In the genomic region with DNA sequence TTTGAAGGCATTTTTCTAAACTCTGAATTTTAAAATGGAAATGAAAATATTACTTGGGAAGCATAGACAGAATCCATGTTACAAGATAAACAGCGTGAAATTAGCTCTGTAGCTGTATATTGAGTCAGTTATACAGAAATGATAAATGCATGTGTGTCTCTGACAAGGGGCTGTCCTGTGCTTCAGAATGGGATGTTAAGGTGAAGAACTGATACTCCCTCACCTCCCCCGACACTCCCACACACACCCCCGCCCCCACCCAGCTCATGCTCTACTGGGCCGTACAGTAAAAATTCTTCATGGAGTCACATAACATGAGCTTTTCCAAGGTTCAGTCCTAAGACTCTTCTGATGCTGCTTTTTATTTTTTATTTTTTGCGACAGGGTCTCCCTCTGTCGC, we compare ENCODE assay signal across 9 cellular contexts. TPM values are rescaled to one million over a fixed set of nuclear protein-coding genes. Genes with fewer than 3 reads are reported as not detected.
DNase-seq lines count a peak whose midpoint lies in the region; ATAC-seq and TF ChIP-seq lines count a peak whose summit lies in the region.
"Had no signal": no experiment of that assay in that cellular context is flagged by ENCODE, and none has a peak within 500 bp of the region (broad histone marks: within the 10 kb centered on the region; RNA-seq: fewer than 3 reads in every experiment).

No MANE protein-coding gene starts in this region.

- no peaks in the 10 kb centered on the region for H3K9me3 ChIP-seq in CD4-positive, CD25-positive, alpha-beta regulatory T cell (ENCODE audit: control insufficient read depth in 2 of 2, low read length in 2 of 2)
- H3K9me3 ChIP-seq in Karpas-422 (ENCODE audit: low read length) (no peaks in the 10 kb centered on the region), osteoblast (ENCODE audit: low read depth, low read length) (no peaks in the 10 kb centered on the region)

- H3K4me1 Mint-ChIP-seq in CD4-positive, CD25-positive, alpha-beta regulatory T cell = peaks cover 24 to 69% (median 45%) of the 10 kb centered on the region in 4 donors
- H3K4me1 Mint-ChIP-seq in central memory CD8-positive, alpha-beta T cell = peaks cover 35% of the 10 kb centered on the region

- no peaks in the 10 kb centered on the region for H3K36me3 ChIP-seq in CD4-positive, CD25-positive, alpha-beta regulatory T cell (ENCODE audit: control insufficient read depth, insufficient read depth, low read length)
- peaks cover 16% of the 10 kb centered on the region; the same call in 1 of the 2 replicates for H3K36me3 ChIP-seq in Karpas-422 (ENCODE audit: insufficient read depth, low read length)
- H3K36me3 ChIP-seq in osteoblast (ENCODE audit: insufficient read depth, low read length) = no peaks in the 10 kb centered on the region

- H3K9me3 Mint-ChIP-seq in CD4-positive, CD25-positive, alpha-beta regulatory T cell = no peaks in the 10 kb centered on the region
- H3K9me3 Mint-ChIP-seq in central memory CD8-positive, alpha-beta T cell = no peaks in the 10 kb centered on the region

- H2AFZ ChIP-seq in Karpas-422 (ENCODE audit: low read length) (peak overlapping the region; percentile 99; the same call in 1 of the 2 replicates), osteoblast (ENCODE audit: low read length) (peak overlapping the region; percentile 76)

- no peak for DNase-seq in CD4-positive, CD25-positive, alpha-beta regulatory T cell
- DNase-seq in Karpas-422 (no peak), osteoblast (ENCODE audit: insufficient read length, low spot score, missing footprints) (no peak), HEK293T (ENCODE audit: extremely low spot score) (no peak), NOMO-1 treated with dmso at 0.1 percent for 144 hours (lab: John Stamatoyannopoulos, UW; ENCODE audit: unreplicated experiment) (no peak), RWPE1 (ENCODE audit: low spot score) (no peak)
- no peak for DNase-seq in central memory CD8-positive, alpha-beta T cell (ENCODE audit: low spot score in 2 of 2)
- DNase-seq: NCI-H1105 had no signal

- TF ChIP-seq CTCF in osteoblast (IDR thresholded peaks at IDR 0.05; ENCODE audit: extremely low read depth, low read depth, low read length) (no peak), RWPE1 (conservative IDR thresholded peaks at IDR 0.05; ENCODE audit: low read depth) (no peak)

- H3K27me3 Mint-ChIP-seq in CD4-positive, CD25-positive, alpha-beta regulatory T cell = peaks cover 7% of the 10 kb centered on the region
- H3K27me3 Mint-ChIP-seq in central memory CD8-positive, alpha-beta T cell = no peaks in the 10 kb centered on the region

- peak overlapping the region; percentile 77 for H3K4me3 ChIP-seq in CD4-positive, CD25-positive, alpha-beta regulatory T cell (ENCODE audit: low read depth, low read length)
- H3K4me3 ChIP-seq in Karpas-422 (ENCODE audit: low read length) (peak overlapping the region; percentile 82), osteoblast (ENCODE audit: insufficient read depth, low read length) (no peak overlapping the region)

- H3K79me2 ChIP-seq in Karpas-422 (ENCODE audit: low read length) = peaks cover 41% of the 10 kb centered on the region
- peaks cover 41% of the 10 kb centered on the region for H3K79me2 ChIP-seq in osteoblast (ENCODE audit: insufficient read depth, low read length)

- CTCF ChIA-PET in HEK293T (lab: Yijun Ruan, JAX) = no interaction called here
- CTCF ChIA-PET in RWPE1 (lab: Yijun Ruan, JAX) = no interaction called here

- peak overlapping the region; percentile 90 to 96 (median 94) for H3K4me3 Mint-ChIP-seq in CD4-positive, CD25-positive, alpha-beta regulatory T cell
- peak overlapping the region; percentile 96 for H3K4me3 Mint-ChIP-seq in central memory CD8-positive, alpha-beta T cell

- H3K9me2 ChIP-seq in Karpas-422 (replicated peaks; ENCODE audit: insufficient read depth, low read length) = no peaks in the 10 kb centered on the region

- H4K20me1 ChIP-seq in Karpas-422 (ENCODE audit: insufficient read depth, low read depth, low read length) (no peaks in the 10 kb centered on the region), osteoblast (ENCODE audit: insufficient read depth, low read length) (no peaks in the 10 kb centered on the region)

- peaks cover 17% of the 10 kb centered on the region for H3K4me1 ChIP-seq in CD4-positive, CD25-positive, alpha-beta regulatory T cell (ENCODE audit: control insufficient read depth, insufficient read depth, low read length, poor library complexity, severe bottlenecking)
- H3K4me1 ChIP-seq in Karpas-422 (ENCODE audit: low read length) = peaks cover 30% of the 10 kb centered on the region
- peaks cover 38% of the 10 kb centered on the region for H3K4me1 ChIP-seq in osteoblast (ENCODE audit: insufficient read depth, low read length)

- peak overlapping the region; percentile 90 for H3K9ac ChIP-seq in Karpas-422 (ENCODE audit: low read length)

- H3K27ac ChIP-seq in CD4-positive, CD25-positive, alpha-beta regulatory T cell (ENCODE audit: insufficient read depth, low read length, poor library complexity, severe bottlenecking) = no peak overlapping the region
- H3K27ac ChIP-seq in Karpas-422 (ENCODE audit: low read length) (no peak overlapping the region), osteoblast (ENCODE audit: low read depth, low read length) (no peak overlapping the region), RWPE1 (no peak overlapping the region)

- no peaks in the 10 kb centered on the region for H3K36me3 Mint-ChIP-seq in CD4-positive, CD25-positive, alpha-beta regulatory T cell
- H3K36me3 Mint-ChIP-seq in central memory CD8-positive, alpha-beta T cell (ENCODE audit: insufficient read depth) = peaks cover 3% of the 10 kb centered on the region

- H3K27ac Mint-ChIP-seq in CD4-positive, CD25-positive, alpha-beta regulatory T cell = peak overlapping the region in 2 of 3 donors; percentile 93 to 94
- peak overlapping the region; percentile 96 for H3K27ac Mint-ChIP-seq in central memory CD8-positive, alpha-beta T cell (ENCODE audit: low read depth)

- H3K27me3 ChIP-seq in CD4-positive, CD25-positive, alpha-beta regulatory T cell (ENCODE audit: control insufficient read depth, insufficient read depth, low read length) = peaks cover 2% of the 10 kb centered on the region
- H3K27me3 ChIP-seq in Karpas-422 (ENCODE audit: low read length) (no peaks in the 10 kb centered on the region), osteoblast (ENCODE audit: insufficient read depth, low read length) (no peaks in the 10 kb centered on the region)

- no peak for ATAC-seq in CD4-positive, CD25-positive, alpha-beta regulatory T cell (ENCODE audit: low read depth in 2 of 2)
- no peak for ATAC-seq in central memory CD8-positive, alpha-beta T cell (replicated peaks; ENCODE audit: extremely low read depth, poor library complexity, severe bottlenecking)
- ATAC-seq in HG03135 (IDR thresholded peaks at IDR 0.05; ENCODE audit: unreplicated experiment) = no peak

- H3K4me2 ChIP-seq in Karpas-422 (ENCODE audit: low read depth, low read length, poor library complexity, severe bottlenecking) (peak overlapping the region; percentile 95), osteoblast (ENCODE audit: insufficient read depth, low read length) (no peak overlapping the region)

- POLR2A ChIA-PET in HEK293T (lab: Yijun Ruan, JAX) (no interaction called here), RWPE1 (lab: Yijun Ruan, JAX; ENCODE audit: low non-redundant PET) (no interaction called here)

TF ChIP-seq in HEK293T, 16 proteins besides CTCF, POLR2A, EP300 and RAD21:
- TF ChIP-seq ZNF384 (IDR thresholded peaks at IDR 0.05) (no peak), ELF4 (IDR thresholded peaks at IDR 0.05) (no peak), TARDBP (IDR thresholded peaks at IDR 0.05) (no peak), FOXK2 (IDR thresholded peaks at IDR 0.05) (no peak), SUZ12 (IDR thresholded peaks at IDR 0.05) (no peak), L3MBTL2 (conservative IDR thresholded peaks at IDR 0.05) (no peak), HDGF (IDR thresholded peaks at IDR 0.05; ENCODE audit: borderline replicate concordance) (no peak), BHLHE40 (IDR thresholded peaks at IDR 0.05; ENCODE audit: borderline replicate concordance) (no peak), ARNT (IDR thresholded peaks at IDR 0.05) (no peak), LEF1 (IDR thresholded peaks at IDR 0.05; ENCODE audit: borderline replicate concordance) (no peak), FOXA1 (IDR thresholded peaks at IDR 0.05) (no peak), FOXM1 (IDR thresholded peaks at IDR 0.05; ENCODE audit: borderline replicate concordance) (no peak), NFRKB (IDR thresholded peaks at IDR 0.05) (no peak), CTBP1 (IDR thresholded peaks at IDR 0.05; ENCODE audit: borderline replicate concordance) (no peak)
- TF ChIP-seq, protein P1, sequence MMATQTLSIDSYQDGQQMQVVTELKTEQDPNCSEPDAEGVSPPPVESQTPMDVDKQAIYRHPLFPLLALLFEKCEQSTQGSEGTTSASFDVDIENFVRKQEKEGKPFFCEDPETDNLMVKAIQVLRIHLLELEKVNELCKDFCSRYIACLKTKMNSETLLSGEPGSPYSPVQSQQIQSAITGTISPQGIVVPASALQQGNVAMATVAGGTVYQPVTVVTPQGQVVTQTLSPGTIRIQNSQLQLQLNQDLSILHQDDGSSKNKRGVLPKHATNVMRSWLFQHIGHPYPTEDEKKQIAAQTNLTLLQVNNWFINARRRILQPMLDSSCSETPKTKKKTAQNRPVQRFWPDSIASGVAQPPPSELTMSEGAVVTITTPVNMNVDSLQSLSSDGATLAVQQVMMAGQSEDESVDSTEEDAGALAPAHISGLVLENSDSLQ (IDR thresholded peaks at IDR 0.05) = no peak

RNA-seq across cellular contexts. Expression of a gene that starts 0.9 kb away (rescaled TPM):
- 13.4 TPM for total RNA-seq in CD4-positive, CD25-positive, alpha-beta regulatory T cell
- polyA plus RNA-seq in CD4-positive, CD25-positive, alpha-beta regulatory T cell = 1 to 10 TPM; 5.3 to 6.5 (median 5.4) TPM
- total RNA-seq in Karpas-422 (2014; rRNA removed; shearing (Covaris generic); ENCODE audit: low replicate concordance) = 16.5 and 19.7 TPM in 2 replicates
- total RNA-seq in osteoblast = 8.0 and 12.1 TPM in 2 replicates
